In genomic region chr13:74575729-74576125, GRCh38 we compare ENCODE assay signal across 8 cellular contexts.
DNase-seq lines count a peak whose midpoint lies in the region; ATAC-seq, FAIRE-seq and TF ChIP-seq lines count a peak whose summit lies in the region.

No MANE protein-coding gene starts in this region.

- H3F3A ChIP-seq in neural cell (ENCODE audit: insufficient read depth, low read length, poor library complexity, severe bottlenecking): no peaks in the 10 kb centered on the region

- TF ChIP-seq RAD21 in neural cell (conservative IDR thresholded peaks at IDR 0.05): peak; percentile 41

- TF ChIP-seq POLR2A in gastroesophageal sphincter (IDR thresholded peaks at IDR 0.05): no peak

- no peaks in the 10 kb centered on the region for H3K9me2 ChIP-seq in neural cell (ENCODE audit: insufficient read depth, low read length)

- ATAC-seq in GM21619 (IDR thresholded peaks at IDR 0.05; ENCODE audit: unreplicated experiment) (peak; percentile 69), gastroesophageal sphincter (peak; percentile 90)

- H3K27ac ChIP-seq in gastroesophageal sphincter: no peak overlapping the region
- peak overlapping the region; percentile 97 for H3K27ac ChIP-seq in neural cell (ENCODE audit: low read length)
- H3K27ac ChIP-seq in stomach smooth muscle (ENCODE audit: low read length): no peak overlapping the region

- no peak for FAIRE-seq in RCC 7860 (lab: Jason Lieb, UNC)

- peak overlapping the region; percentile 84 for H3K4me2 ChIP-seq in neural cell (ENCODE audit: low read length)

- TF ChIP-seq CTCF in gastroesophageal sphincter (IDR thresholded peaks at IDR 0.05): peak in 1 of 4 experiments; percentile 7
- no peak for TF ChIP-seq CTCF in neural cell (IDR thresholded peaks at IDR 0.05; ENCODE audit: poor library complexity, severe bottlenecking)

- TF ChIP-seq EP300 in gastroesophageal sphincter (IDR thresholded peaks at IDR 0.05) (no peak), neural cell (conservative IDR thresholded peaks at IDR 0.05; ENCODE audit: poor library complexity, severe bottlenecking) (no peak)

- peaks cover 4% of the 10 kb centered on the region for H3K27me3 ChIP-seq in gastroesophageal sphincter
- no peaks in the 10 kb centered on the region for H3K27me3 ChIP-seq in neural cell (ENCODE audit: insufficient read depth, low read depth, low read length)
- no peaks in the 10 kb centered on the region for H3K27me3 ChIP-seq in stomach smooth muscle (ENCODE audit: control insufficient read depth in 1 of 2, insufficient read depth in 2 of 2, low read length in 2 of 2)

- H3K79me2 ChIP-seq in neural cell (replicated peaks; ENCODE audit: insufficient read depth, low read length): no peaks in the 10 kb centered on the region

- H3K9me3 ChIP-seq in gastroesophageal sphincter: no peaks in the 10 kb centered on the region
- no peaks in the 10 kb centered on the region for H3K9me3 ChIP-seq in neural cell (ENCODE audit: low read length)
- no peaks in the 10 kb centered on the region for H3K9me3 ChIP-seq in stomach smooth muscle (ENCODE audit: control insufficient read depth in 2 of 2, low read length in 2 of 2)

- H3K36me3 ChIP-seq in gastroesophageal sphincter (no peaks in the 10 kb centered on the region), neural cell (ENCODE audit: insufficient read depth, low read length) (no peaks in the 10 kb centered on the region), stomach smooth muscle (ENCODE audit: control insufficient read depth in 2 of 2, insufficient read depth in 2 of 2, low read length in 2 of 2) (no peaks in the 10 kb centered on the region)

- DNase-seq in RPMI7951 (ENCODE audit: low read depth) (peak; percentile 14), RCC 7860 (ENCODE audit: low spot score) (no peak), NCI-H2196 treated with DMSO at 0.1 percent for 48 hours (lab: John Stamatoyannopoulos, UW; ENCODE audit: unreplicated experiment) (no peak)
- peak; percentile 41 for DNase-seq in activated naive CD4-positive, alpha-beta T cell treated with anti-CD3 and anti-CD28 coated beads, Interleukin-2, amount 50 U/mL, for 16 hours

- peak overlapping the region; percentile 77 for H3K9ac ChIP-seq in neural cell (ENCODE audit: low read length)
- peak overlapping the region; percentile 2 to 47 for H3K9ac ChIP-seq in stomach smooth muscle (ENCODE audit: low read length in 2 of 2)

- peak overlapping the region; percentile 29 to 48 for H3K4me3 ChIP-seq in gastroesophageal sphincter
- peak overlapping the region; percentile 63 for H3K4me3 ChIP-seq in neural cell (ENCODE audit: low read length)
- peak overlapping the region; percentile 73 to 76 for H3K4me3 ChIP-seq in stomach smooth muscle (ENCODE audit: low read length in 2 of 2)

- 0% methylated on average over 4 to 5 of the region's 29 CpGs for WGBS in gastroesophageal sphincter (ENCODE audit: low coverage in 1 of 2), 2 donors

- H4K20me1 ChIP-seq in neural cell (ENCODE audit: insufficient read depth): no peaks in the 10 kb centered on the region

- peak overlapping the region; percentile 71 for H2AFZ ChIP-seq in neural cell (ENCODE audit: low read depth, low read length)

- H3K4me1 ChIP-seq in gastroesophageal sphincter: peaks cover 0 to 15% (median 3%) of the 10 kb centered on the region in 3 donors
- peaks cover 9% of the 10 kb centered on the region for H3K4me1 ChIP-seq in stomach smooth muscle (ENCODE audit: control insufficient read depth, insufficient read depth, low read length)

TF ChIP-seq in neural cell, 6 proteins besides CTCF, POLR2A, EP300 and RAD21:
- TF ChIP-seq MXI1 (conservative IDR thresholded peaks at IDR 0.05; ENCODE audit: poor library complexity, severe bottlenecking) (no peak), TAF1 (IDR thresholded peaks at IDR 0.05; ENCODE audit: low read depth) (no peak), EZH2 (IDR thresholded peaks at IDR 0.05; ENCODE audit: borderline replicate concordance, insufficient read depth, low read length, poor library complexity, severe bottlenecking) (no peak), POLR2AphosphoS5 (IDR thresholded peaks at IDR 0.05) (peak; percentile 51), SMC3 (conservative IDR thresholded peaks at IDR 0.05; ENCODE audit: poor library complexity) (peak; percentile 40)
- TF ChIP-seq, protein P1, sequence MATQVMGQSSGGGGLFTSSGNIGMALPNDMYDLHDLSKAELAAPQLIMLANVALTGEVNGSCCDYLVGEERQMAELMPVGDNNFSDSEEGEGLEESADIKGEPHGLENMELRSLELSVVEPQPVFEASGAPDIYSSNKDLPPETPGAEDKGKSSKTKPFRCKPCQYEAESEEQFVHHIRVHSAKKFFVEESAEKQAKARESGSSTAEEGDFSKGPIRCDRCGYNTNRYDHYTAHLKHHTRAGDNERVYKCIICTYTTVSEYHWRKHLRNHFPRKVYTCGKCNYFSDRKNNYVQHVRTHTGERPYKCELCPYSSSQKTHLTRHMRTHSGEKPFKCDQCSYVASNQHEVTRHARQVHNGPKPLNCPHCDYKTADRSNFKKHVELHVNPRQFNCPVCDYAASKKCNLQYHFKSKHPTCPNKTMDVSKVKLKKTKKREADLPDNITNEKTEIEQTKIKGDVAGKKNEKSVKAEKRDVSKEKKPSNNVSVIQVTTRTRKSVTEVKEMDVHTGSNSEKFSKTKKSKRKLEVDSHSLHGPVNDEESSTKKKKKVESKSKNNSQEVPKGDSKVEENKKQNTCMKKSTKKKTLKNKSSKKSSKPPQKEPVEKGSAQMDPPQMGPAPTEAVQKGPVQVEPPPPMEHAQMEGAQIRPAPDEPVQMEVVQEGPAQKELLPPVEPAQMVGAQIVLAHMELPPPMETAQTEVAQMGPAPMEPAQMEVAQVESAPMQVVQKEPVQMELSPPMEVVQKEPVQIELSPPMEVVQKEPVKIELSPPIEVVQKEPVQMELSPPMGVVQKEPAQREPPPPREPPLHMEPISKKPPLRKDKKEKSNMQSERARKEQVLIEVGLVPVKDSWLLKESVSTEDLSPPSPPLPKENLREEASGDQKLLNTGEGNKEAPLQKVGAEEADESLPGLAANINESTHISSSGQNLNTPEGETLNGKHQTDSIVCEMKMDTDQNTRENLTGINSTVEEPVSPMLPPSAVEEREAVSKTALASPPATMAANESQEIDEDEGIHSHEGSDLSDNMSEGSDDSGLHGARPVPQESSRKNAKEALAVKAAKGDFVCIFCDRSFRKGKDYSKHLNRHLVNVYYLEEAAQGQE (IDR thresholded peaks at IDR 0.05; ENCODE audit: borderline replicate concordance): peak; percentile 21

Comparison
In these comparisons a context has a peak if more than half of its experiments do, and no peak if none do; other contexts are left out.
1. DNase-seq: peak in RPMI7951 (single experiment) and activated naive CD4-positive, alpha-beta T cell treated with anti-CD3 and anti-CD28 coated beads, Interleukin-2, amount 50 U/mL, for 16 hours (single experiment); none in RCC 7860 (single experiment) and NCI-H2196 treated with DMSO at 0.1 percent for 48 hours (single experiment).
2. Peak in every context shown above with its lines, with median percentiles within 50 percentile points of each other: H3K4me3 ChIP-seq.